Comparison of ENCODE assay signal across 9 cellular contexts in the genomic region with DNA sequence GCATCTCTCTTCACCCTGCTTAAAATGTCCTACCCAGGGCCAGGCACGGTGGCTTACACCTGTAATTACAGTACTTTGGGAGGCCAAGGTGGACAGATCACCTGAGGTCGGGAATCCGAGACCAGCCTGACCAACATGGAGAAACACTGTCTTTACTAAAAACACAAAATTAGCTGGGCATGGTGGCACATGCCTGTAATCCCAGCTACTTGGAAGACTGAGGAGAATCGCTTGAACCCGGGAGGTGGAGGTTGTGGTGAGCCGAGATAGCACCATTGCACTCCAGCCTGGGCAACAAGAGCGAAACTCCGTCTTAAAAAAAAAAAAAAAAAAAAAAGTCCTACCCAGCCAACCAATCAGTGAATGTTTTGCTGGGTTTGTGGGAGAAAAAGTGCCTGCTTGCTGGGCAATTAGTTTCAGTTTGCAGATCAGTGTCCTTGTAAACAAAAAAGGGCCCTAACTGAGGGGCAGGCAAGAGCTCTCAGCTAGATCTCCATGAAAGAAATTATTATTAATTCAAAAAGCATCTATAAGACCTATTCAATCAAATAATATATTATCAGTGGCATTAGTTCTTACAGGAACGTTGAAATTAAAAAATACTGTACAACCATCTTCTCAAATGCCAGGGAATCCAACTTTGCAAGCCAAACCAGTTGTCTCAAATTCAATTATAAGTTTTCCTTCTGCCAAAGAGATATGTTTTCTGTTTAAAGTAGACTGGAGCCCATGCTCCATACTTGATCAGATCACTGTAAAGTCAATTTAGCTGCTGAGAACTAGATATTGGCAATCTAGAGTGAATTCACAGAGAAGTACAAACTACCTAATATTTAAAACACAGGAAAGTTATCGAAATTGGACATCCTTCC. TPM values are rescaled to one million over a fixed set of nuclear protein-coding genes. Genes with fewer than 3 reads are reported as not detected.
DNase-seq lines count a peak whose midpoint lies in the region; ATAC-seq and TF ChIP-seq lines count a peak whose summit lies in the region.
"Had no signal": no experiment of that assay in that cellular context is flagged by ENCODE, and none has a peak within 500 bp of the region (broad histone marks: within the 10 kb centered on the region; RNA-seq: fewer than 3 reads in every experiment).

No MANE protein-coding gene starts in this region.

- TF ChIP-seq EP300 in gastroesophageal sphincter (IDR thresholded peaks at IDR 0.05), result no peak

- TF ChIP-seq CTCF in MM.1S (IDR thresholded peaks at IDR 0.05; ENCODE audit: low read length), result no peak
- no peak for TF ChIP-seq CTCF in hepatocyte (IDR thresholded peaks at IDR 0.05; ENCODE audit: poor library complexity)
- TF ChIP-seq CTCF in gastroesophageal sphincter (IDR thresholded peaks at IDR 0.05), result no peak

- WGBS in hepatocyte (ENCODE audit: low lambda C conversion rate, missing lambda C conversion rate), result 76% methylated on average over 10 of the region's 10 CpGs
- WGBS in gastroesophageal sphincter (ENCODE audit: low coverage in 1 of 2), 2 donors, result 65 to 66% methylated on average over 5 to 9 of the region's 10 CpGs

- H3K4me2 ChIP-seq in MM.1S (ENCODE audit: low read depth, low read length) (peak overlapping the region; percentile 50), hepatocyte (peak overlapping the region; percentile 87)

- H3K4me3 ChIP-seq in MM.1S (ENCODE audit: low read length) (peak overlapping the region; percentile 36), hepatocyte (no peak overlapping the region), stomach smooth muscle (ENCODE audit: low read length in 2 of 2) (peak overlapping the region; percentile 43 to 64), gastroesophageal sphincter (peak overlapping the region in 1 of 2 donors; percentile 94)

- H2AFZ ChIP-seq in MM.1S (ENCODE audit: low read length) (no peak overlapping the region; the same call in 1 of the 2 replicates), hepatocyte (peak overlapping the region; percentile 6)

- H3K9me3 ChIP-seq in MM.1S (replicated peaks; ENCODE audit: insufficient read depth, low read length) (no peaks in the 10 kb centered on the region), hepatocyte (ENCODE audit: low read depth) (no peaks in the 10 kb centered on the region), stomach smooth muscle (ENCODE audit: control insufficient read depth in 2 of 2, low read length in 2 of 2) (no peaks in the 10 kb centered on the region), gastroesophageal sphincter (no peaks in the 10 kb centered on the region)

- H3K27ac ChIP-seq in MM.1S (ENCODE audit: low read length) (peak overlapping the region; percentile 40; the same call in 1 of the 2 replicates), hepatocyte (peak overlapping the region; percentile 19), stomach smooth muscle (ENCODE audit: low read length) (peak overlapping the region; percentile 42), gastroesophageal sphincter (peak overlapping the region in 2 of 4 donors; percentile 61)

- H3K9me2 ChIP-seq in MM.1S (replicated peaks; ENCODE audit: insufficient read depth, low read length), result no peaks in the 10 kb centered on the region
- H3K9me2 ChIP-seq in hepatocyte (replicated peaks; ENCODE audit: insufficient read depth), result no peaks in the 10 kb centered on the region

- H3K4me1 ChIP-seq in MM.1S (ENCODE audit: low read length) (peaks cover 27% of the 10 kb centered on the region), hepatocyte (ENCODE audit: insufficient read depth) (peaks cover 3% of the 10 kb centered on the region), stomach smooth muscle (ENCODE audit: control insufficient read depth, insufficient read depth, low read length) (peaks cover 20% of the 10 kb centered on the region), gastroesophageal sphincter (peaks cover 0 to 76% (median 3%) of the 10 kb centered on the region in 3 donors)

- H4K20me1 ChIP-seq in MM.1S (ENCODE audit: insufficient read depth, low read length) (no peaks in the 10 kb centered on the region), hepatocyte (ENCODE audit: insufficient read depth, poor library complexity, severe bottlenecking) (peaks cover 7% of the 10 kb centered on the region)

- H3K27me3 ChIP-seq in MM.1S (replicated peaks; ENCODE audit: insufficient read depth, low read length), result no peaks in the 10 kb centered on the region
- no peaks in the 10 kb centered on the region for H3K27me3 ChIP-seq in hepatocyte
- no peaks in the 10 kb centered on the region for H3K27me3 ChIP-seq in stomach smooth muscle (ENCODE audit: control insufficient read depth in 1 of 2, insufficient read depth in 2 of 2, low read length in 2 of 2)
- H3K27me3 ChIP-seq in gastroesophageal sphincter, result no peaks in the 10 kb centered on the region

- H3K9ac ChIP-seq in MM.1S (ENCODE audit: low read length) (0 out of 2 replicates have a peak overlapping the region, but pooled peaks have one; percentile 8), stomach smooth muscle (ENCODE audit: low read length in 2 of 2) (peak overlapping the region; percentile 51 to 55)

- H3K79me2 ChIP-seq in MM.1S (ENCODE audit: low read length) (peaks cover 53% of the 10 kb centered on the region), hepatocyte (peaks cover 78% of the 10 kb centered on the region)

- DNase-seq in DMS 273 (lab: John Stamatoyannopoulos, UW; ENCODE audit: unreplicated experiment), result peak; percentile 68
- peak; percentile 85 for DNase-seq in MM.1S
- DNase-seq in activated effector memory CD4-positive, alpha-beta T cell treated with Interleukin-2 at 50 U/mL for 16 hours, result peak; percentile 13
- DNase-seq in hepatocyte (ENCODE audit: low spot score), result no peak
- DNase-seq in HT-29 (ENCODE audit: low spot score), result no peak
- no peak for DNase-seq in stimulated activated CD4-positive, alpha-beta T cell treated with anti-CD3 and anti-CD28 coated beads, Interleukin-15, amount 100 ng/mL, for 24 hours

- no peak for TF ChIP-seq POLR2A in gastroesophageal sphincter (IDR thresholded peaks at IDR 0.05)

- ATAC-seq in gastroesophageal sphincter, result no peak
- ATAC-seq: left colon had no signal

- H3K36me3 ChIP-seq in MM.1S (replicated peaks; ENCODE audit: insufficient read depth, low read length), result no peaks in the 10 kb centered on the region
- no peaks in the 10 kb centered on the region for H3K36me3 ChIP-seq in hepatocyte (replicated peaks; ENCODE audit: insufficient read depth, low read depth)
- H3K36me3 ChIP-seq in stomach smooth muscle (ENCODE audit: control insufficient read depth in 2 of 2, insufficient read depth in 2 of 2, low read length in 2 of 2), result no peaks in the 10 kb centered on the region
- H3K36me3 ChIP-seq in gastroesophageal sphincter, result no peaks in the 10 kb centered on the region

- peaks cover 19% of the 10 kb centered on the region for H3F3A ChIP-seq in MM.1S (ENCODE audit: insufficient read depth, low read length)

RNA-seq across cellular contexts. Expression of gene MEGF9, which starts 3.9 kb away (rescaled TPM):
- total RNA-seq in hepatocyte, result 23.9 and 27.4 TPM in 2 replicates
- 6.4 and 10.3 TPM in 2 replicates for polyA plus RNA-seq in hepatocyte
- total RNA-seq in HT-29 (2014; rRNA removed; shearing (Covaris generic)), result 2.3 and 2.4 TPM in 2 replicates
- total RNA-seq in gastroesophageal sphincter, result 10 to 100 TPM; 19.7 to 24.7 (median 21.5) TPM

Comparison
In these comparisons a context has a peak if more than half of its experiments do, and no peak if none do; other contexts are left out.
1. DNase-seq: peak in DMS 273 (single experiment), MM.1S (single experiment) and activated effector memory CD4-positive, alpha-beta T cell treated with Interleukin-2 at 50 U/mL for 16 hours (single experiment); none in hepatocyte (single experiment), HT-29 (single experiment) and stimulated activated CD4-positive, alpha-beta T cell treated with anti-CD3 and anti-CD28 coated beads, Interleukin-15, amount 100 ng/mL, for 24 hours (single experiment).